ENCODE assay signal across 1 cellular context in genomic region chr11:126791991-126792390, GRCh38.
TF ChIP-seq lines count a peak whose summit lies in the region.

No MANE protein-coding gene starts in this region.

TF ChIP-seq in H1, 55 proteins besides CTCF, POLR2A, EP300 and RAD21 (continued from another document):
- TF ChIP-seq CHD7 (IDR thresholded peaks at IDR 0.05; ENCODE audit: insufficient replicate concordance, low read length) (no peak), TAF7 (optimal IDR thresholded peaks at IDR 0.05; ENCODE audit: borderline replicate concordance, low read depth, low read length) (no peak), RXRA (IDR thresholded peaks at IDR 0.05; ENCODE audit: insufficient read depth, low read depth, low read length) (no peak)
